16 cellular contexts compared by ENCODE assay signal in the genomic region with DNA sequence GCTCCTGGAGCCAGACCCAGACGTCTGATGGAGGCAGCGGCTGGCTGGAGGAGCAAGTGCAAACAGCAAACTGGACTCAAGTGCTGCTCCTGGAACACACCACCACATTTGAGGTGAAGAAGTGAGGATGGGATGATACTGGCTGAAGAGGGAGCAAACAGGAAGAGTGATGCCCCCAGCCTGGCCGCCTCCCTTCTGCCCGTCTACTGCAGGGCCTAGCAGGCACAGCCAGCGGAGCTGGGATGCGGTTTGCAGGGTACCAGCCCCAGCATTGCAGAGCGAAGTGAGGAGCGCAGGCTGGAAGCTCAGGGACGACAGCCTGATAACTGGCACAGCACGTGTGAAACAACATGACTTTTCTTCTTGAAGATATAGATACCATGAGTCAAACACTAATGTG.
DNase-seq lines count a peak whose midpoint lies in the region; FAIRE-seq and TF ChIP-seq lines count a peak whose summit lies in the region.
"Had no signal": no experiment of that assay in that cellular context is flagged by ENCODE, and none has a peak within 500 bp of the region (broad histone marks: within the 10 kb centered on the region; RNA-seq: fewer than 3 reads in every experiment).

No MANE protein-coding gene starts in this region.

- H3F3A ChIP-seq in Loucy (ENCODE audit: low read depth), result no peaks in the 10 kb centered on the region

- no peak overlapping the region for H2BK12ac ChIP-seq in trophoblast cell (ENCODE audit: low read length)

- FAIRE-seq in H54 (lab: Jason Lieb, UNC), result no peak
- FAIRE-seq: D721Med, HTR-8/SVneo had no signal

- H2AFZ ChIP-seq in Loucy (ENCODE audit: low read length) (peak overlapping the region; percentile 44; the same call in 1 of the 2 replicates), trophoblast cell (ENCODE audit: insufficient read depth, low read length, poor library complexity) (no peak overlapping the region)

- no peak overlapping the region for H2BK5ac ChIP-seq in trophoblast cell (ENCODE audit: low read depth, low read length, poor library complexity)

- no peaks in the 10 kb centered on the region for H3K79me1 ChIP-seq in trophoblast cell (ENCODE audit: low read length)

- no peak overlapping the region for H2AK5ac ChIP-seq in trophoblast cell (ENCODE audit: low read length)

- H3K27ac ChIP-seq in trophoblast cell (ENCODE audit: low read depth, low read length), result no peak overlapping the region
- no peak overlapping the region for H3K27ac ChIP-seq in ovary
- H3K27ac ChIP-seq: BLaER1 treated with 17β-estradiol and CSF1 and Interleukin-3, amounts not matched to agents 10 nM and 100 nM had no signal

- no peaks in the 10 kb centered on the region for H3K9me3 Mint-ChIP-seq in chondrocyte (ENCODE audit: low read depth)
- H3K9me3 Mint-ChIP-seq: CD8-positive, alpha-beta T cell; IgD-negative memory B cell had no signal

- H4K20me1 ChIP-seq in Loucy (ENCODE audit: insufficient read depth, low read length, poor library complexity, severe bottlenecking), result no peaks in the 10 kb centered on the region
- H4K20me1 ChIP-seq: BLaER1 treated with 17β-estradiol and CSF1 and Interleukin-3, amounts not matched to agents 10 nM and 100 nM had no signal

- H3K4me1 Mint-ChIP-seq in chondrocyte (ENCODE audit: low read depth), result peaks cover 9% of the 10 kb centered on the region
- H3K4me1 Mint-ChIP-seq: B cell, IgD-negative memory B cell had no signal

- H3K4me3 Mint-ChIP-seq in chondrocyte (ENCODE audit: unreplicated experiment), result no peak overlapping the region
- H3K4me3 Mint-ChIP-seq: B cell; CD8-positive, alpha-beta T cell; H9; IgD-negative memory B cell had no signal

- H3K18ac ChIP-seq in trophoblast cell (ENCODE audit: low read length), result no peak overlapping the region

- no peak overlapping the region for H4K12ac ChIP-seq in trophoblast cell (ENCODE audit: low read depth, low read length)

- H4K8ac ChIP-seq in trophoblast cell (ENCODE audit: low read depth, low read length), result no peak overlapping the region

- H3K36me3 ChIP-seq in Loucy (ENCODE audit: insufficient read depth, low read length) (no peaks in the 10 kb centered on the region), trophoblast cell (ENCODE audit: control insufficient read depth in 1 of 2, insufficient read depth in 2 of 2, low read length in 2 of 2) (no peaks in the 10 kb centered on the region), ovary (no peaks in the 10 kb centered on the region)
- H3K36me3 ChIP-seq: BLaER1 treated with 17β-estradiol and CSF1 and Interleukin-3, amounts not matched to agents 10 nM and 100 nM had no signal

- H3K79me2 ChIP-seq in Loucy (ENCODE audit: insufficient read depth, low read length) (no peaks in the 10 kb centered on the region), trophoblast cell (ENCODE audit: control insufficient read depth, insufficient read depth, low read length, poor library complexity) (no peaks in the 10 kb centered on the region)

- H3K9me2 ChIP-seq in Loucy (replicated peaks; ENCODE audit: low read depth, low read length), result no peaks in the 10 kb centered on the region

- WGBS in trophoblast cell (ENCODE audit: extremely low coverage, insufficient coverage, insufficient read length), result no CpG with 5 or more reads among the region's 10 CpGs
- WGBS in ovary, 3 donors, result 80 to 85% (median 84%) methylated on average over 10 of the region's 10 CpGs

- H3K4me2 ChIP-seq in Loucy (ENCODE audit: low read depth, low read length, poor library complexity, severe bottlenecking), result no peak overlapping the region
- no peak overlapping the region for H3K4me2 ChIP-seq in trophoblast cell (ENCODE audit: low read length)
- H3K4me2 ChIP-seq: BLaER1 treated with 17β-estradiol and CSF1 and Interleukin-3, amounts not matched to agents 10 nM and 100 nM had no signal

- H3K4me3 ChIP-seq in Loucy (ENCODE audit: low read length, poor library complexity, severe bottlenecking) (no peak overlapping the region), trophoblast cell (ENCODE audit: low read depth, low read length) (peak overlapping the region; percentile 23), ovary (no peak overlapping the region)
- H3K4me3 ChIP-seq: BLaER1 treated with 17β-estradiol and CSF1 and Interleukin-3, amounts not matched to agents 10 nM and 100 nM had no signal

- H4K91ac ChIP-seq in trophoblast cell (ENCODE audit: low read depth, low read length), result no peak overlapping the region

- H3K27me3 Mint-ChIP-seq in chondrocyte (ENCODE audit: low read depth), result no peaks in the 10 kb centered on the region
- H3K27me3 Mint-ChIP-seq: B cell, IgD-negative memory B cell had no signal

- H3K36me3 Mint-ChIP-seq in chondrocyte (ENCODE audit: low read depth), result peaks cover under 1% of the 10 kb centered on the region
- H3K36me3 Mint-ChIP-seq: CD8-positive, alpha-beta T cell; IgD-negative memory B cell had no signal

- no peak overlapping the region for H3K23ac ChIP-seq in trophoblast cell (ENCODE audit: low read length)

- TF ChIP-seq CTCF in Loucy (conservative IDR thresholded peaks at IDR 0.05; ENCODE audit: low read length) (no peak), chondrocyte (IDR thresholded peaks at IDR 0.05) (no peak), ovary (IDR thresholded peaks at IDR 0.05) (no peak)

- H3K14ac ChIP-seq in trophoblast cell (ENCODE audit: low read length), result no peak overlapping the region

- peak; percentile 82 for DNase-seq in chondrocyte (ENCODE audit: low spot score)
- DNase-seq in trophoblast cell, result no peak
- DNase-seq in ovary, result no peak
- no peak for DNase-seq in H54 (ENCODE audit: insufficient read length, low spot score)
- DNase-seq in NCI-H774 (lab: John Stamatoyannopoulos, UW), result no peak
- DNase-seq: CD8-positive, alpha-beta T cell; COR-L47; GDM1; GOT3; H9 had no signal

- TF ChIP-seq POLR2A in ovary (IDR thresholded peaks at IDR 0.05) (no peak), H54 (IDR thresholded peaks at IDR 0.05; ENCODE audit: low read depth, low read length) (no peak)

- H3K27ac Mint-ChIP-seq in chondrocyte (ENCODE audit: unreplicated experiment), result no peak overlapping the region
- H3K27ac Mint-ChIP-seq: B cell; CD8-positive, alpha-beta T cell; H9; IgD-negative memory B cell had no signal

- no peak for TF ChIP-seq EP300 in ovary (IDR thresholded peaks at IDR 0.05)

- no peak overlapping the region for H3K4ac ChIP-seq in trophoblast cell (ENCODE audit: low read depth, low read length)

- H3K27me3 ChIP-seq in Loucy (ENCODE audit: insufficient read depth, low read length, poor library complexity, severe bottlenecking) (no peaks in the 10 kb centered on the region), trophoblast cell (ENCODE audit: insufficient read depth, low read length) (no peaks in the 10 kb centered on the region), ovary (no peaks in the 10 kb centered on the region)
- H3K27me3 ChIP-seq: BLaER1 treated with 17β-estradiol and CSF1 and Interleukin-3, amounts not matched to agents 10 nM and 100 nM had no signal

- intact Hi-C loops in ovary (cut with DNase I), result no loop called here

- no peak overlapping the region for H3K9ac ChIP-seq in Loucy (ENCODE audit: low read depth, low read length, poor library complexity, severe bottlenecking)
- no peak overlapping the region for H3K9ac ChIP-seq in trophoblast cell (ENCODE audit: low read length)
- H3K9ac ChIP-seq: BLaER1 treated with 17β-estradiol and CSF1 and Interleukin-3, amounts not matched to agents 10 nM and 100 nM had no signal

- peaks cover 1% of the 10 kb centered on the region for H3K4me1 ChIP-seq in Loucy (ENCODE audit: insufficient read depth, low read length, poor library complexity, severe bottlenecking)
- H3K4me1 ChIP-seq in trophoblast cell (ENCODE audit: control insufficient read depth in 1 of 2, insufficient read depth in 2 of 2, low read length in 2 of 2), result no peaks in the 10 kb centered on the region
- no peaks in the 10 kb centered on the region for H3K4me1 ChIP-seq in ovary (ENCODE audit: insufficient read depth)
- H3K4me1 ChIP-seq: BLaER1 treated with 17β-estradiol and CSF1 and Interleukin-3, amounts not matched to agents 10 nM and 100 nM had no signal

- no peak overlapping the region for H2BK120ac ChIP-seq in trophoblast cell (ENCODE audit: insufficient read depth, low read length, poor library complexity)

- H3K9me3 ChIP-seq in Loucy (ENCODE audit: insufficient read depth, low read depth, low read length) (no peaks in the 10 kb centered on the region), trophoblast cell (ENCODE audit: insufficient read depth, low read depth, low read length) (peaks cover 2% of the 10 kb centered on the region), ovary (no peaks in the 10 kb centered on the region)
